1 cellular context compared by ENCODE assay signal in genomic region chr19:17329061-17329767, GRCh38.
A peak's percentile ranks its signal among the peaks of the same experiment; 100 is the strongest.
TF ChIP-seq lines count a peak whose summit lies in the region.

No MANE protein-coding gene starts in this region.

TF ChIP-seq in WTC11, 78 proteins besides CTCF, POLR2A, EP300 and RAD21 (continued from another document and continues in another):
- TF ChIP-seq E2F4 (CRISPR knock-in tag; IDR thresholded peaks at IDR 0.05; ENCODE audit: borderline replicate concordance, low read depth), result no peak; the same call in 1 of the 2 replicates
- no peak for TF ChIP-seq ZNF416 (CRISPR knock-in tag; IDR thresholded peaks at IDR 0.05)
- 0 out of 2 replicates have a peak, but pooled peaks have one; percentile 13 for TF ChIP-seq MLX (CRISPR knock-in tag; IDR thresholded peaks at IDR 0.05)
- TF ChIP-seq ZNF219 (CRISPR knock-in tag; IDR thresholded peaks at IDR 0.05; ENCODE audit: borderline replicate concordance), result no peak
- TF ChIP-seq USF1 (CRISPR knock-in tag; IDR thresholded peaks at IDR 0.05), result no peak; the same call in 1 of the 2 replicates
- 0 out of 2 replicates have a peak, but pooled peaks have one; percentile 28 for TF ChIP-seq SMAD3 (CRISPR knock-in tag; IDR thresholded peaks at IDR 0.05; ENCODE audit: borderline replicate concordance)
- TF ChIP-seq GRHL2 (CRISPR knock-in tag; IDR thresholded peaks at IDR 0.05; ENCODE audit: insufficient replicate concordance, severe bottlenecking), result no peak
- TF ChIP-seq PREB (CRISPR knock-in tag; IDR thresholded peaks at IDR 0.05; ENCODE audit: borderline replicate concordance), result no peak
- no peak for TF ChIP-seq ZNF232 (CRISPR knock-in tag; IDR thresholded peaks at IDR 0.05)
- TF ChIP-seq SOX15 (CRISPR knock-in tag; IDR thresholded peaks at IDR 0.05), result no peak
- no peak for TF ChIP-seq GABPB1 (CRISPR knock-in tag; IDR thresholded peaks at IDR 0.05)
- TF ChIP-seq ZNF317 (CRISPR knock-in tag; IDR thresholded peaks at IDR 0.05; ENCODE audit: borderline replicate concordance, low read depth), result peak; percentile 55; the same call in 1 of the 2 replicates
- TF ChIP-seq CREM (CRISPR knock-in tag; IDR thresholded peaks at IDR 0.05), result peak; percentile 22; the same call in 1 of the 2 replicates
- no peak for TF ChIP-seq RELA (CRISPR knock-in tag; IDR thresholded peaks at IDR 0.05; ENCODE audit: borderline replicate concordance)
- no peak; the same call in 1 of the 2 replicates for TF ChIP-seq IRF1 (CRISPR knock-in tag; IDR thresholded peaks at IDR 0.05)
- 0 out of 2 replicates have a peak, but pooled peaks have one; percentile 23 for TF ChIP-seq NFYB (CRISPR knock-in tag; conservative IDR thresholded peaks at IDR 0.05; ENCODE audit: low read depth)
- peak; percentile 71; the same call in 1 of the 2 replicates for TF ChIP-seq CREB1 (CRISPR knock-in tag; IDR thresholded peaks at IDR 0.05)
- no peak for TF ChIP-seq STAT6 (CRISPR knock-in tag; conservative IDR thresholded peaks at IDR 0.05; ENCODE audit: low read depth)
- peak; percentile 87; the same call in 1 of the 2 replicates for TF ChIP-seq TP53 (CRISPR knock-in tag; IDR thresholded peaks at IDR 0.05)
- no peak for TF ChIP-seq ZNF423 (CRISPR knock-in tag; IDR thresholded peaks at IDR 0.05)
- no peak for TF ChIP-seq ATF6 (CRISPR knock-in tag; IDR thresholded peaks at IDR 0.05)
- TF ChIP-seq E2F5 (CRISPR knock-in tag; IDR thresholded peaks at IDR 0.05), result peak; percentile 76; the same call in 1 of the 2 replicates
- TF ChIP-seq ZBTB43 (CRISPR knock-in tag; IDR thresholded peaks at IDR 0.05), result peak; percentile 70; the same call in 1 of the 2 replicates
- TF ChIP-seq NFE2L1 (CRISPR knock-in tag; IDR thresholded peaks at IDR 0.05), result peak; percentile 84; the same call in 1 of the 2 replicates
- no peak for TF ChIP-seq NFATC4 (CRISPR knock-in tag; IDR thresholded peaks at IDR 0.05)
- TF ChIP-seq ESRRA (CRISPR knock-in tag; IDR thresholded peaks at IDR 0.05; ENCODE audit: borderline replicate concordance), result no peak; the same call in 1 of the 2 replicates
- no peak for TF ChIP-seq AFF4 (CRISPR knock-in tag; IDR thresholded peaks at IDR 0.05; ENCODE audit: borderline replicate concordance)
- TF ChIP-seq ZNF532 (CRISPR knock-in tag; IDR thresholded peaks at IDR 0.05; ENCODE audit: borderline replicate concordance), result 0 out of 2 replicates have a peak, but pooled peaks have one; percentile 29
